ENCODE assay signal across 1 cellular context in the genomic region with DNA sequence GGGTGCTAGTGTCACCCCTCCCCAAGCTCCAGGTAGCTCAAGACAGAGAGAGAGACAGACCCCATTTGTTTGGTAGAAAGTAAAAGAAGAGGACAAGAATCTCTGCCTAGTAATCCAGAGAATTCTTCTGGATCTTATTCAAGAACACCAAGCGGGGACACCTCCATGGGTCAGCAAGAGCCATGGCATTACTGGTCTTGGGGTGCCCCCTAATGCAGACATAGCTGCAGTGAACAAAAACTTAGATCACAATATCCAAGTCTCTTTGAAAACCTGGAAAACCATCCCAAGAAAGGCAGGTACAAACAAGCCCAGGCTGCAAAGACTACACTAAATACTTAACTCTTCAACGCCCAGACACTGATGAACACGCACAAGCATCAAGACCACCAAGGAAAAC.
TF ChIP-seq lines count a peak whose summit lies in the region.

No MANE protein-coding gene starts in this region.

TF ChIP-seq in HEK293, 187 proteins besides CTCF, POLR2A, EP300 and RAD21 (continued from another document):
- no peak for TF ChIP-seq ZBTB49 (tag by site-specific recombination; IDR thresholded peaks at IDR 0.05; ENCODE audit: low read depth)
- no peak for TF ChIP-seq PRDM1 (tag by site-specific recombination; IDR thresholded peaks at IDR 0.05)
- TF ChIP-seq ZNF426 (tag by site-specific recombination; IDR thresholded peaks at IDR 0.05) = no peak
- no peak for TF ChIP-seq ZBTB7A (tag by site-specific recombination; IDR thresholded peaks at IDR 0.05; ENCODE audit: low read depth)
- no peak for TF ChIP-seq ZNF639 (tag by site-specific recombination; IDR thresholded peaks at IDR 0.05)
- TF ChIP-seq ZNF830 (tag by site-specific recombination; IDR thresholded peaks at IDR 0.05; ENCODE audit: low read depth) = no peak
- TF ChIP-seq YY2 (tag by site-specific recombination; IDR thresholded peaks at IDR 0.05) = no peak
- TF ChIP-seq ZNF626 (tag by site-specific recombination; IDR thresholded peaks at IDR 0.05) = no peak
- no peak for TF ChIP-seq PRDM4 (tag by site-specific recombination; IDR thresholded peaks at IDR 0.05)
- no peak for TF ChIP-seq ZNF558 (tag by site-specific recombination; IDR thresholded peaks at IDR 0.05)
- no peak for TF ChIP-seq ZNF112 (tag by site-specific recombination; IDR thresholded peaks at IDR 0.05)
- TF ChIP-seq ZNF701 (tag by site-specific recombination; IDR thresholded peaks at IDR 0.05) = no peak
- no peak for TF ChIP-seq ZNF677 (tag by site-specific recombination; IDR thresholded peaks at IDR 0.05)
- no peak for TF ChIP-seq ZNF529 (tag by site-specific recombination; IDR thresholded peaks at IDR 0.05; ENCODE audit: insufficient replicate concordance)
- TF ChIP-seq SALL2 (tag by site-specific recombination; IDR thresholded peaks at IDR 0.05; ENCODE audit: borderline replicate concordance) = no peak
- no peak for TF ChIP-seq OVOL3 (tag by site-specific recombination; IDR thresholded peaks at IDR 0.05)
- TF ChIP-seq, protein P1, sequence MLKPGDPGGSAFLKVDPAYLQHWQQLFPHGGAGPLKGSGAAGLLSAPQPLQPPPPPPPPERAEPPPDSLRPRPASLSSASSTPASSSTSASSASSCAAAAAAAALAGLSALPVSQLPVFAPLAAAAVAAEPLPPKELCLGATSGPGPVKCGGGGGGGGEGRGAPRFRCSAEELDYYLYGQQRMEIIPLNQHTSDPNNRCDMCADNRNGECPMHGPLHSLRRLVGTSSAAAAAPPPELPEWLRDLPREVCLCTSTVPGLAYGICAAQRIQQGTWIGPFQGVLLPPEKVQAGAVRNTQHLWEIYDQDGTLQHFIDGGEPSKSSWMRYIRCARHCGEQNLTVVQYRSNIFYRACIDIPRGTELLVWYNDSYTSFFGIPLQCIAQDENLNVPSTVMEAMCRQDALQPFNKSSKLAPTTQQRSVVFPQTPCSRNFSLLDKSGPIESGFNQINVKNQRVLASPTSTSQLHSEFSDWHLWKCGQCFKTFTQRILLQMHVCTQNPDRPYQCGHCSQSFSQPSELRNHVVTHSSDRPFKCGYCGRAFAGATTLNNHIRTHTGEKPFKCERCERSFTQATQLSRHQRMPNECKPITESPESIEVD (tag by site-specific recombination; IDR thresholded peaks at IDR 0.05) = no peak
